ENCODE assay signal across 30 cellular contexts in the genomic region with DNA sequence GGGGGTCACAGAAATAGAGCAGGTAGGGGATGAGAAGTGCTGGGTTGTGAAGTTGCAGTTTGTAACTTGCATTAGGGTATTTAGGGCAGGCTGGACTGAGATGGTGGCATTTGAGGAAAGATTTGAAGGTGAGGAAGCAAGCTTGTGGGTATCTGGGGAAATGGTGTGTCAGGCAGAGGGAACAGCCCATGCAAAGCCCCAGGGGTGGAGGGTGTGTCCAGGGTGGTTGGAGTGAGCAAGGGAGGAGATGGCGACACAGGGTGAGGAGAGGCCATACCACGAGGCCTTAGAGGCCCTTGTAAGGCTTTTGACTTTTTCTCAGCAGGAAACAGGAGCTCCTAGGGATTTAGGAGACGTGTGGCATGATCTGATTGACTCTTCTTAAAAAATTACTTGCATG.
"Had no signal": no experiment of that assay in that cellular context is flagged by ENCODE, and none has a peak within 500 bp of the region (broad histone marks: within the 10 kb centered on the region; RNA-seq: fewer than 3 reads in every experiment).

No MANE protein-coding gene starts in this region.

- H3K36me3 ChIP-seq: brain microvascular endothelial cell, cardiac muscle cell, esophagus squamous epithelium, gastroesophageal sphincter, heart right ventricle had no signal

- DNase-seq: activated CD4-positive, alpha-beta memory T cell treated with anti-CD3 and anti-CD28 coated beads, Interleukin-2, amount 10 ng/mL, durations not matched to agents 7 days and 5 days; activated CD4-positive, alpha-beta T cell treated with anti-CD3 and anti-CD28 coated beads for 36 hours; activated CD4-positive, alpha-beta T cell treated with anti-CD3 and anti-CD28 coated beads, Interleukin-2, amount 10 ng/mL, durations not matched to agents 24 days and 14 days; activated CD4-positive, alpha-beta T cell treated with anti-CD3 and anti-CD28 coated beads, Interleukin-2, amount 50 U/mL, for 4 hours; activated CD4-positive, CD25-positive, alpha-beta regulatory T cell; activated CD4-positive, CD25-positive, alpha-beta regulatory T cell treated with anti-CD3 and anti-CD28 coated beads, Interleukin-2, amount 50 U/mL, for 72 hours; activated CD8-positive, alpha-beta memory T cell treated with anti-CD3 and anti-CD28 coated beads, Interleukin-2, amount 50 U/mL, for 48 hours; activated effector memory CD4-positive, alpha-beta T cell treated with Interleukin-2 at 50 U/mL for 16 hours; activated gamma-delta T cell treated with Interleukin-2 at 50 U/mL for 16 hours; activated naive CD4-positive, alpha-beta T cell treated with anti-CD3 and anti-CD28 coated beads, Interleukin-2, amount 50 U/mL, for 16 hours; activated naive CD4-positive, alpha-beta T cell treated with Interleukin-2 at 50 U/mL for 16 hours; activated T-cell treated with anti-CD3 and anti-CD28 coated beads for 4 hours; activated T-cell treated with anti-CD3 and anti-CD28 coated beads, Interleukin-2, amount 50 U/mL, for 24 hours; amniotic stem cell; anterior cingulate cortex; brain microvascular endothelial cell; dorsolateral prefrontal cortex; effector memory CD4-positive, alpha-beta T cell; endodermal cell; erythroblast; esophagus squamous epithelium; foreskin melanocyte; heart right ventricle; T-helper 2 cell had no signal

- H3K4me3 ChIP-seq: cardiac muscle cell, coronary artery, dorsolateral prefrontal cortex, esophagus squamous epithelium, gastroesophageal sphincter, heart right ventricle, hepatocyte had no signal

- H3K27ac ChIP-seq: brain microvascular endothelial cell, cardiac muscle cell, coronary artery, dorsolateral prefrontal cortex, esophagus squamous epithelium, gastroesophageal sphincter, heart right ventricle, hepatocyte had no signal

- FAIRE-seq: astrocyte had no signal

- H3K27me3 ChIP-seq: brain microvascular endothelial cell, dorsolateral prefrontal cortex, esophagus squamous epithelium, gastroesophageal sphincter, heart right ventricle had no signal

- ATAC-seq: activated CD4-positive, alpha-beta T cell treated with anti-CD3 and anti-CD28 coated beads for 36 hours; activated T-helper 17 cell treated with anti-CD3 and anti-CD28 coated beads, Interleukin-2, amount 50 U/mL, for 72 hours; gastroesophageal sphincter; heart right ventricle had no signal

- H2AFZ ChIP-seq: hepatocyte had no signal

- H3K4me2 ChIP-seq: hepatocyte had no signal

- H3K4me1 ChIP-seq: esophagus squamous epithelium, gastroesophageal sphincter had no signal

- H3K9me3 ChIP-seq: esophagus squamous epithelium, gastroesophageal sphincter, heart right ventricle had no signal
